Comparison of ENCODE assay signal across 1 cellular context in the genomic region with DNA sequence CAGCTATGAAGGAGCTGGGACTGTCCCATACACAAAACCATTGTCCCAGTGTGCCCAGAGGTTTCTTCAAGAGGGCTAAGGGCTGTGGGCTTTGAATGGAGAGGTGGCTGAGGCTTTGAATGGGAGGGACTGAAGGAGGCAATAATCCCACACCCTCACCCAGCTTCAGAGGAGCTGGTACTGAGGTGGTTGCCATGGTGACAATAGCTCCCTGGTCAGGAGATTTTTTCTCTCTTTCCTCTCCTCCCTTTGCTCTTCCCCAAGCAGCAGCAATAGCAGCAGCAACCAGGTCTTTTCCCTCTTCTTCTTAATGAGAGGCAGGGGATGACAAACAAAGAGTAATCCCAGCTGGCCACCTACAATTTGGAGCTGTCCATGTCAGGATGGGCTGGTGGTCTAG.
TF ChIP-seq lines count a peak whose summit lies in the region.

No MANE protein-coding gene starts in this region.

TF ChIP-seq in HEK293, 187 proteins besides CTCF, POLR2A, EP300 and RAD21 (continued from another document):
- TF ChIP-seq, protein P1, sequence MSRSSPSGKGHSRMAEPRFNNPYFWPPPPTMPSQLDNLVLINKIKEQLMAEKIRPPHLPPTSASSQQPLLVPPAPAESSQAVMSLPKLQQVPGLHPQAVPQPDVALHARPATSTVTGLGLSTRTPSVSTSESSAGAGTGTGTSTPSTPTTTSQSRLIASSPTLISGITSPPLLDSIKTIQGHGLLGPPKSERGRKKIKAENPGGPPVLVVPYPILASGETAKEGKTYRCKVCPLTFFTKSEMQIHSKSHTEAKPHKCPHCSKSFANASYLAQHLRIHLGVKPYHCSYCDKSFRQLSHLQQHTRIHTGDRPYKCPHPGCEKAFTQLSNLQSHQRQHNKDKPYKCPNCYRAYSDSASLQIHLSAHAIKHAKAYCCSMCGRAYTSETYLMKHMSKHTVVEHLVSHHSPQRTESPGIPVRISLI (tag by site-specific recombination; IDR thresholded peaks at IDR 0.05), result no peak
